In the genomic region with DNA sequence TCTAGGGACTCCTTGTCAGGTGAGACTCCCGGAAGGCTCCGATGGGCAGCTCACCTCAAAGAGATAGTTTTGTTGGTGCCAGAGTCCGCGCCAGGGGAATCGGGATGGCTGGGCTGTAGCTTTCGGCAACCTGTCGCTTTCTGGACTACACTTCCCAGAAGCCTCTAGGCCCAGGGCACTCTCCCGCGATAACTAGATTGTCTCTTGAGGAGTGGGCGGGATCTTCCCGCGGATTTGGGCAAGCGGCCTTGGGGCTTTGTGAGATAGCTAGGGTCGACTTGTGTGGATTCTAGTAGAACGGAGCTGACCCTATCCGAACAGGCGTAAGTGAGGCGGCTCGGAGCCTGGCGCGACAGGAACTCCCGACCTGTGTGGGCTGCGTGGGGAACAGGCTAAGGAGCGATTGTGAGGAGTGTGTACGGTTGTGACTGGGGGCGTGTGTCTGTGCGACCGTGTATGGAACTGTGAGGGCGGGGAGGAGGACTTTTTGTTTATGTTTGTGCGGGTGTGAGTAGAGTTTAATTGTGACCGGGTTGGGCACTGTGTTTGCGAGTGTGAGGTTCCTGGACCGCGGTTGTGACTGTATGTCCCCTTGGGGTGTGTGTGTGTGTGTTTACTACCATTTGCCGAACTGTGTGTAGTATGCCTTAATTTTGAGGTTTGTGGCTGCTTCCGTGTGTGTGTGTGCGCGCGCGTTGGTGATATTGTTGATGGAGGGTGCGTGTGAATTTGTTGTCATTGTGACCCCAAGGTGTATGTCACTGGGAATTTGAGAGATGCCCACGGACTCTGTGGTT, we compare ENCODE assay signal across 8 cellular contexts. TPM values are rescaled to one million over a fixed set of nuclear protein-coding genes. Genes with fewer than 3 reads are reported as not detected.
DNase-seq lines count a peak whose midpoint lies in the region; ATAC-seq and TF ChIP-seq lines count a peak whose summit lies in the region.

TSS of gene ZNF345 (plus strand) at position 231 of the 797 bp plus-strand sequence. CDS start 25,955 bp downstream, outside the sequence.

- H3K4me1 ChIP-seq in hepatocyte (ENCODE audit: insufficient read depth) (no peaks in the 10 kb centered on the region), rectal smooth muscle tissue (ENCODE audit: control insufficient read depth, insufficient read depth, low read length) (peaks cover 2% of the 10 kb centered on the region), vagina (peaks cover 24% of the 10 kb centered on the region)

- H3K9ac ChIP-seq in rectal smooth muscle tissue (ENCODE audit: low read length), result peak within 1 kb of the TSS; percentile 88

- TF ChIP-seq CTCF in hepatocyte (IDR thresholded peaks at IDR 0.05; ENCODE audit: poor library complexity), result no peak
- no peak for TF ChIP-seq CTCF in vagina (IDR thresholded peaks at IDR 0.05)

- WGBS in hepatocyte (ENCODE audit: low lambda C conversion rate, missing lambda C conversion rate), result under 1% methylated on average over 42 of the region's 42 CpGs

- intact Hi-C loops in vagina (cut with DNase I), result no loop called here

- TF ChIP-seq POLR2A in vagina (IDR thresholded peaks at IDR 0.05), result no peak

- H3K9me3 ChIP-seq in hepatocyte (ENCODE audit: low read depth), result peaks cover 8% of the 10 kb centered on the region
- no peaks in the 10 kb centered on the region for H3K9me3 ChIP-seq in vagina

- DNase-seq in NCI-H187 treated with DMSO at 0.1 percent for 48 hours (lab: John Stamatoyannopoulos, UW) (peak; percentile 93), T-helper 9 cell (peak; percentile 70), astrocyte of the hippocampus (ENCODE audit: low read depth, low spot score) (peak; percentile 97), hepatocyte (ENCODE audit: low spot score) (peak; percentile 95), vagina (ENCODE audit: extremely low spot score in 2 of 2) (peak in 1 of 2 donors; percentile 92)

- H3K27me3 ChIP-seq in hepatocyte, result no peaks in the 10 kb centered on the region
- H3K27me3 ChIP-seq in rectal smooth muscle tissue (ENCODE audit: control insufficient read depth, insufficient read depth, low read length), result no peaks in the 10 kb centered on the region
- H3K27me3 ChIP-seq in vagina, result no peaks in the 10 kb centered on the region

- H3K27ac ChIP-seq in hepatocyte, result peak within 1 kb of the TSS; percentile 77
- peak within 1 kb of the TSS; percentile 86 for H3K27ac ChIP-seq in rectal smooth muscle tissue (ENCODE audit: low read depth, low read length)
- H3K27ac ChIP-seq in vagina, result peak within 1 kb of the TSS; percentile 94

- ATAC-seq in GM18498 (IDR thresholded peaks at IDR 0.05; ENCODE audit: unreplicated experiment) (peak; percentile 80), HG02884 (IDR thresholded peaks at IDR 0.05; ENCODE audit: unreplicated experiment) (peak; percentile 56)

- H3K4me3 ChIP-seq in hepatocyte (peak within 1 kb of the TSS; percentile 85), rectal smooth muscle tissue (ENCODE audit: low read length) (peak within 1 kb of the TSS; percentile 94), vagina (peak within 1 kb of the TSS; percentile 66 to 80)

- no peaks in the 10 kb centered on the region for H4K20me1 ChIP-seq in hepatocyte (ENCODE audit: insufficient read depth, poor library complexity, severe bottlenecking)

- H3K4me2 ChIP-seq in hepatocyte, result peak within 1 kb of the TSS; percentile 89

- peaks cover 58% of the 10 kb centered on the region for H3K79me2 ChIP-seq in hepatocyte

- peak within 1 kb of the TSS; percentile 88 for H2AFZ ChIP-seq in hepatocyte

- H3K9me2 ChIP-seq in hepatocyte (replicated peaks; ENCODE audit: insufficient read depth), result no peaks in the 10 kb centered on the region

- peaks cover 1% of the 10 kb centered on the region for H3K36me3 ChIP-seq in hepatocyte (replicated peaks; ENCODE audit: insufficient read depth, low read depth)
- H3K36me3 ChIP-seq in rectal smooth muscle tissue (ENCODE audit: control insufficient read depth, insufficient read depth, low read length), result peaks cover 2% of the 10 kb centered on the region
- peaks cover 0 to 24% of the 10 kb centered on the region in 2 donors for H3K36me3 ChIP-seq in vagina

RNA-seq across cellular contexts. Expression of gene ZNF345, which starts in this region (rescaled TPM):
- total RNA-seq in hepatocyte (4.8 and 7.9 TPM in 2 replicates), vagina (6.9 TPM)
- 5.8 and 6.0 TPM in 2 replicates for polyA plus RNA-seq in hepatocyte
